In the genomic region with DNA sequence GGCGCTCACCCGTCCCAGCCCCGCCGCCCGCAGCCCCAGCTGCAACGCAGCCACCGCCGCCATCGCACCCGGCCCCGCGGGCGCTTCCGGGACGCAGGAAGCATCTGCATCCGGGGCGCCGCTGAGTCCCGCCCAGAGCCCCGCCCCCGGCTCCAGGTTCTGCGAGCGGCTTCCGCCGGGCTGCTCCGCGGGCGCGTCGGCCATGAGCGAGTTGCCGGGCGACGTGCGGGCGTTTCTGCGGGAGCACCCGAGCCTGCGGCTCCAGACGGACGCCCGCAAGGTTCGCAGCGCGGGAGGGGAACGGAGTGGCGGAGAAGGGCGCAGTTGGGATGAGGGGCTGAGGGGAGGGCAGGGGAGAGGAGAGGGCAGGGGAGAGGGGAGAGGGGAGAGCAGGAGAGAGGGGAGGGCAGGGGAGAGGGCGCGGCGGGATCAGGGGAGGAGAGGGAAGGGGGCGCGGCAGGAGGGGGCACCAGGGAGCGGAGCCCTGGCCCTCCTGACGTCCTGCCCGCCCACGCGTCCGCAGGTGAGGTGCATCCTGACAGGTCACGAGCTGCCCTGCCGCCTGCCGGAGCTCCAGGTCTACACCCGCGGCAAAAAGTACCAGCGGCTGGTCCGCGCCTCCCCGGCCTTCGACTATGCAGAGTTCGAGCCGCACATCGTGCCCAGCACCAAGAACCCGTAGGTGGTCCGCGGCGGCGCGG, we compare ENCODE assay signal across 8 cellular contexts. TPM values are rescaled to one million over a fixed set of nuclear protein-coding genes. Genes with fewer than 3 reads are reported as not detected.
DNase-seq lines count a peak whose midpoint lies in the region; ATAC-seq, FAIRE-seq and TF ChIP-seq lines count a peak whose summit lies in the region.

A gene with protein sequence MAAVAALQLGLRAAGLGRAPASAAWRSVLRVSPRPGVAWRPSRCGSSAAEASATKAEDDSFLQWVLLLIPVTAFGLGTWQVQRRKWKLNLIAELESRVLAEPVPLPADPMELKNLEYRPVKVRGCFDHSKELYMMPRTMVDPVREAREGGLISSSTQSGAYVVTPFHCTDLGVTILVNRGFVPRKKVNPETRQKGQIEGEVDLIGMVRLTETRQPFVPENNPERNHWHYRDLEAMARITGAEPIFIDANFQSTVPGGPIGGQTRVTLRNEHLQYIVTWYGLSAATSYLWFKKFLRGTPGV (minus strand): TSS at position 97 of the 701 bp plus-strand sequence. CDS start 34 bp downstream, at position 63.
A gene (plus strand): TSS at position 160 of the 701 bp plus-strand sequence. CDS start 43 bp downstream, at position 203.

- peaks cover 66% of the 10 kb centered on the region for H3K79me2 ChIP-seq in astrocyte (ENCODE audit: insufficient read depth, low read length)

- peaks cover 26% of the 10 kb centered on the region for H3K4me1 Mint-ChIP-seq in astrocyte (ENCODE audit: low read depth, unreplicated experiment)

- no peaks in the 10 kb centered on the region for H3K9me3 ChIP-seq in astrocyte (ENCODE audit: insufficient read depth, low read depth, low read length)
- H3K9me3 ChIP-seq in aorta (ENCODE audit: control insufficient read depth, low read length) = no peaks in the 10 kb centered on the region

- H3K4me3 Mint-ChIP-seq in astrocyte (ENCODE audit: unreplicated experiment) = peak within 1 kb of the TSS; percentile 94

- peak within 1 kb of the TSS; percentile 99 for H3K4me2 ChIP-seq in astrocyte (ENCODE audit: low read length)

- H3K27me3 Mint-ChIP-seq in astrocyte (ENCODE audit: low read depth, unreplicated experiment) = no peaks in the 10 kb centered on the region

- ATAC-seq in aorta (ENCODE audit: low FRiP score) = peak; percentile 92

- 1% methylated on average over 52 to 78 of the region's 78 CpGs for WGBS in aorta, 2 donors

- intact Hi-C loops in aorta (cut with DNase I) = loop anchor here (5.0 to 10.0 kb wide), 2 partner anchors 58 to 61 kb away; a partner anchor contains a TSS

- peaks cover 18% of the 10 kb centered on the region for H3K36me3 Mint-ChIP-seq in astrocyte (ENCODE audit: low read depth, unreplicated experiment)

- H3K27me3 ChIP-seq in H7 (ENCODE audit: control insufficient read depth, insufficient read depth, low read length) = no peaks in the 10 kb centered on the region
- no peaks in the 10 kb centered on the region for H3K27me3 ChIP-seq in astrocyte (ENCODE audit: insufficient read depth, low read length)
- H3K27me3 ChIP-seq in aorta (ENCODE audit: control insufficient read depth in 1 of 2, insufficient read depth in 2 of 2, low read length in 1 of 2) = no peaks in the 10 kb centered on the region

- H3K27ac ChIP-seq in astrocyte (ENCODE audit: low read depth, low read length) = peak within 1 kb of the TSS; percentile 47
- peak within 1 kb of the TSS in 1 of 2 donors; percentile 42 for H3K27ac ChIP-seq in aorta (ENCODE audit: low read depth in 1 of 2, low read length in 2 of 2)

- peak within 1 kb of the TSS; percentile 41 for H2AFZ ChIP-seq in astrocyte (ENCODE audit: low read depth, low read length)

- peak within 1 kb of the TSS; percentile 89 for H3K27ac Mint-ChIP-seq in astrocyte (ENCODE audit: unreplicated experiment)

- H3K9ac ChIP-seq in astrocyte (ENCODE audit: low read length) = peak within 1 kb of the TSS; percentile 92

- no peak for FAIRE-seq in astrocyte (lab: Jason Lieb, UNC)

- H3K36me3 ChIP-seq in H7 (replicated peaks; ENCODE audit: control insufficient read depth, insufficient read depth, low read length) = peaks cover 23% of the 10 kb centered on the region
- H3K36me3 ChIP-seq in astrocyte (ENCODE audit: insufficient read depth, low read length) = peaks cover 26% of the 10 kb centered on the region
- H3K36me3 ChIP-seq in aorta (ENCODE audit: control insufficient read depth in 1 of 2, insufficient read depth in 2 of 2, low read length in 1 of 2) = peaks cover 0 to 4% of the 10 kb centered on the region in 2 donors

- H3K4me1 ChIP-seq in astrocyte (ENCODE audit: insufficient read depth, low read length) (peaks cover 15% of the 10 kb centered on the region), aorta (ENCODE audit: control insufficient read depth in 1 of 2, insufficient read depth in 2 of 2, low read length in 2 of 2) (no peaks in the 10 kb centered on the region)

- peaks cover 82% of the 10 kb centered on the region for H4K20me1 ChIP-seq in astrocyte (ENCODE audit: insufficient read depth, low read length)

- H3K4me3 ChIP-seq in H7 (ENCODE audit: insufficient read depth, low read depth, low read length) = peak within 1 kb of the TSS; percentile 85
- H3K4me3 ChIP-seq in astrocyte (ENCODE audit: insufficient read depth, low read depth, low read length) = peak within 1 kb of the TSS; percentile 91
- H3K4me3 ChIP-seq in retinal pigment epithelial cell (ENCODE audit: low read length) = peak within 1 kb of the TSS; percentile 88
- peak within 1 kb of the TSS; percentile 88 to 92 for H3K4me3 ChIP-seq in aorta (ENCODE audit: low read length in 2 of 2)

- DNase-seq in EH (ENCODE audit: low read depth) (peak; percentile 82), H7 (peak; percentile 97), NCI-H1048 (lab: John Stamatoyannopoulos, UW) (peak; percentile 80), T-helper 22 cell (ENCODE audit: low read depth) (peak; percentile 82), astrocyte (ENCODE audit: low read depth) (peak; percentile 52), hippocampal formation (lab: John Stamatoyannopoulos, UW) (peak; percentile 58 to 62), retinal pigment epithelial cell (ENCODE audit: low read depth) (no peak), aorta (peak; percentile 93 to 96)

- H3K9me3 Mint-ChIP-seq in astrocyte (ENCODE audit: unreplicated experiment) = no peaks in the 10 kb centered on the region

- TF ChIP-seq CTCF in astrocyte (IDR thresholded peaks at IDR 0.05; ENCODE audit: insufficient read depth, low read depth, low read length) (no peak), retinal pigment epithelial cell (conservative IDR thresholded peaks at IDR 0.05; ENCODE audit: low read depth, low read length) (no peak)

RNA-seq across cellular contexts. Expression of the first gene that starts in this region (rescaled TPM):
- total RNA-seq in H7 (2014; rRNA removed; shearing (Covaris generic)) = 30.6 and 31.8 TPM in 2 replicates
- total RNA-seq in astrocyte (35.7 and 35.9 TPM in 2 replicates), aorta (10 to 100 TPM; 29.2 to 41.2 TPM)
- polyA plus RNA-seq in aorta = 10 to 100 TPM; 79.5 to 85.4 TPM

RNA-seq across cellular contexts. Expression of the second gene that starts in this region (rescaled TPM):
- 25.8 and 28.1 TPM in 2 replicates for total RNA-seq in H7 (2014; rRNA removed; shearing (Covaris generic))
- total RNA-seq in astrocyte (18.8 and 20.0 TPM in 2 replicates), aorta (1 to 10 TPM; 9.2 to 9.9 TPM)
- polyA plus RNA-seq in aorta = 10 to 100 TPM; 26.6 to 29.2 TPM
